ENCODE assay signal across 12 cellular contexts in the genomic region with DNA sequence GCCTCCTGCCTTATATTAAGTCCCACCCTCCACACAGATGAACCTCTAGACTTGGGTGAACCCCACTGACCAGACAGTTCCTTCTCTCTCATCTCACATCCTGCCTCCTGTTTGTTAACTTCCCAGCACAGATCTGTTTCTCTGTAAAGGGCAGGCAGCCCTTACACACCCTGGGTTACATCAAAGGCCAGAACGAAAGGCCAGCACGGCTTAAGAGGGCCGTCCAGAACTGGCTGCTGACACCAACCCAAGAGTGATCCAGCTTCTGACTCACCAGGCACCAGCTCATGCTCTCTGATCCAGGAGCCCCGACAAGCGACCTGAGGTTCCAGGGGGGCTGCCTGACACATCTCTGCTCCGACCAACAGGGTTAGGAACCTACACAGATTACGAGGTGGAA.
DNase-seq lines count a peak whose midpoint lies in the region; ATAC-seq, FAIRE-seq and TF ChIP-seq lines count a peak whose summit lies in the region.
"Had no signal": no experiment of that assay in that cellular context is flagged by ENCODE, and none has a peak within 500 bp of the region (broad histone marks: within the 10 kb centered on the region; RNA-seq: fewer than 3 reads in every experiment).

No MANE protein-coding gene starts in this region.

- no peak for FAIRE-seq in HepG2 (lab: Jason Lieb, UNC)
- FAIRE-seq: H1 had no signal

- TF ChIP-seq RAD21 in liver (IDR thresholded peaks at IDR 0.05) (no peak), HepG2 (CRISPR knock-in tag; IDR thresholded peaks at IDR 0.05) (no peak)

- no peak for DNase-seq in HepG2 (ENCODE audit: low spot score)
- DNase-seq in glutamatergic neuron = no peak
- DNase-seq in omental fat pad (ENCODE audit: low spot score) = peak; percentile 41
- no peak for DNase-seq in NCI-H1417 treated with DMSO at 0.1 percent for 48 hours (lab: John Stamatoyannopoulos, UW)
- DNase-seq in GDM1 (lab: John Stamatoyannopoulos, UW) = no peak
- DNase-seq in stimulated activated CD4-positive, alpha-beta T cell treated with anti-CD3 and anti-CD28 coated beads, Interleukin-4, amount 100 ng/mL, for 4 hours = no peak
- DNase-seq in DMS79 (lab: John Stamatoyannopoulos, UW) = no peak
- DNase-seq: NCI-H345, WERI-Rb-1 had no signal

- H3K4me2 ChIP-seq in HepG2 (ENCODE audit: low read depth, low read length) = no peak overlapping the region

- no peak overlapping the region for H3K9ac ChIP-seq in liver (ENCODE audit: low read depth in 1 of 2, low read length in 2 of 2)
- H3K9ac ChIP-seq in HepG2 (ENCODE audit: insufficient read depth, low read depth, low read length) = no peak overlapping the region

- peak overlapping the region; percentile 33 to 63 for H3K27ac ChIP-seq in liver (ENCODE audit: low read depth in 1 of 2, low read length in 2 of 2)
- no peak overlapping the region for H3K27ac ChIP-seq in HepG2 (ENCODE audit: extremely low read length, insufficient read depth, low read length)
- H3K27ac ChIP-seq: WERI-Rb-1 had no signal

- peaks cover 0 to 5% (median 0%) of the 10 kb centered on the region in 4 donors for H3K4me1 ChIP-seq in liver (ENCODE audit: control insufficient read depth in 4 of 4, insufficient read depth in 4 of 4, low read length in 3 of 4)
- H3K4me1 ChIP-seq in HepG2 (ENCODE audit: insufficient read depth, low read length) = no peaks in the 10 kb centered on the region

- TF ChIP-seq EP300 in HepG2 (IDR thresholded peaks at IDR 0.05; ENCODE audit: low read depth in 2 of 2, low read length in 2 of 2) (no peak), HepG2 (CRISPR knock-in tag; IDR thresholded peaks at IDR 0.05; ENCODE audit: borderline replicate concordance) (no peak)

- H3K36me3 ChIP-seq in liver (ENCODE audit: control insufficient read depth in 4 of 4, insufficient read depth in 3 of 4, low read depth in 1 of 4, low read length in 3 of 4) (no peaks in the 10 kb centered on the region), HepG2 (replicated peaks in 1 of 2; ENCODE audit: control insufficient read depth in 1 of 2, insufficient read depth in 2 of 2, low read length in 2 of 2) (peaks cover 0 to 7% of the 10 kb centered on the region in 2 experiments; a peak in 2 of 5 replicates)

- no peak overlapping the region for H2AFZ ChIP-seq in HepG2 (ENCODE audit: low read length)

- in situ Hi-C loops in HepG2 (cut with HindIII; ENCODE audit: extremely low pct_ligation_motif_present, low pct_unique_long_range_greater_than_20kb) = no loop called here

- H3K27ac Mint-ChIP-seq in glutamatergic neuron (ENCODE audit: unreplicated experiment) = peak overlapping the region; percentile 63
- H3K27ac Mint-ChIP-seq: activated naive CD4-positive, alpha-beta T cell treated with anti-CD3 and anti-CD28 coated beads, Interleukin-2, amount 50 U/mL, for 24 hours had no signal

- ATAC-seq in HepG2 (no peak), omental fat pad (ENCODE audit: low FRiP score) (peak; percentile 93)

- no peak overlapping the region for H3K4me3 ChIP-seq in liver (ENCODE audit: low read depth in 1 of 3, low read length in 3 of 3)
- no peak overlapping the region for H3K4me3 ChIP-seq in HepG2 (replicated peaks in 1 of 3; ENCODE audit: insufficient read depth in 1 of 3, low read depth in 2 of 3, low read length in 3 of 3)

- CTCF ChIA-PET in HepG2 (lab: Yijun Ruan, JAX; ENCODE audit: low intra/inter-chr PET ratio, low total read pairs) = no interaction called here

- no peak for TF ChIP-seq CTCF in liver (IDR thresholded peaks at IDR 0.05; ENCODE audit: low read depth, low read length, missing input control)
- TF ChIP-seq CTCF in HepG2 (CRISPR knock-in tag; IDR thresholded peaks at IDR 0.05) = no peak
- no peak for TF ChIP-seq CTCF in glutamatergic neuron (IDR thresholded peaks at IDR 0.05; ENCODE audit: partially characterized antibody, unreplicated experiment)
- TF ChIP-seq CTCF in omental fat pad (IDR thresholded peaks at IDR 0.05) = no peak

- H3K9me3 ChIP-seq in liver (ENCODE audit: control insufficient read depth in 4 of 4, low read length in 3 of 4) (no peaks in the 10 kb centered on the region), HepG2 (ENCODE audit: low read length) (no peaks in the 10 kb centered on the region)

- H3K79me2 ChIP-seq in HepG2 (ENCODE audit: insufficient read depth, low read length) = no peaks in the 10 kb centered on the region

- peaks cover 28% of the 10 kb centered on the region for H3K4me1 Mint-ChIP-seq in glutamatergic neuron (ENCODE audit: low read depth, unreplicated experiment)

- H3K27me3 ChIP-seq in liver (ENCODE audit: control insufficient read depth in 4 of 4, insufficient read depth in 4 of 4, low read length in 3 of 4) (no peaks in the 10 kb centered on the region), HepG2 (ENCODE audit: control insufficient read depth in 1 of 2, insufficient read depth in 2 of 2, low read length in 2 of 2) (no peaks in the 10 kb centered on the region)

- BruUV-seq in HepG2 (replicated peaks; lab: Mats Ljungman, UMichigan) = no TSS peak

- H3K9me3 Mint-ChIP-seq in glutamatergic neuron (ENCODE audit: unreplicated experiment) = peaks cover 13% of the 10 kb centered on the region
- H3K9me3 Mint-ChIP-seq: activated naive CD4-positive, alpha-beta T cell treated with anti-CD3 and anti-CD28 coated beads, Interleukin-2, amount 50 U/mL, for 24 hours had no signal

- TF ChIP-seq POLR2A in HepG2 (IDR thresholded peaks at IDR 0.05; ENCODE audit: insufficient read depth in 1 of 2, low read depth in 2 of 2, low read length in 2 of 2) = no peak

- intact Hi-C loops in HepG2 (cut with micrococcal nuclease; ENCODE audit: unreplicated experiment) = no loop called here

- H3K27me3 Mint-ChIP-seq in glutamatergic neuron (ENCODE audit: unreplicated experiment) = peaks cover 14% of the 10 kb centered on the region

- WGBS in liver = 72% methylated on average over 7 of the region's 7 CpGs
- WGBS in HepG2 (ENCODE audit: low lambda C conversion rate) = 79% methylated on average over 7 of the region's 7 CpGs

- H3K4me3 Mint-ChIP-seq in glutamatergic neuron (ENCODE audit: unreplicated experiment) = no peak overlapping the region
- H3K4me3 Mint-ChIP-seq: activated naive CD4-positive, alpha-beta T cell treated with anti-CD3 and anti-CD28 coated beads, Interleukin-2, amount 50 U/mL, for 24 hours had no signal

- H3K36me3 Mint-ChIP-seq in glutamatergic neuron (ENCODE audit: unreplicated experiment) = peaks cover 15% of the 10 kb centered on the region
- H3K36me3 Mint-ChIP-seq: activated naive CD4-positive, alpha-beta T cell treated with anti-CD3 and anti-CD28 coated beads, Interleukin-2, amount 50 U/mL, for 24 hours had no signal

- no peaks in the 10 kb centered on the region for H4K20me1 ChIP-seq in HepG2 (ENCODE audit: insufficient read depth, low read length)

- POLR2A ChIA-PET in HepG2 (lab: Yijun Ruan, JAX) = no interaction called here

TF ChIP-seq in liver, 16 proteins besides CTCF, POLR2A, EP300 and RAD21 (continues in another document):
- TF ChIP-seq NR2F2 (IDR thresholded peaks at IDR 0.05) = peak; percentile 40
- TF ChIP-seq REST (IDR thresholded peaks at IDR 0.05) = no peak

TF ChIP-seq in HepG2, 621 proteins besides CTCF, POLR2A, EP300 and RAD21:
- TF ChIP-seq ADNP (CRISPR knock-in tag; IDR thresholded peaks at IDR 0.05) (no peak), ELF3 (CRISPR knock-in tag; IDR thresholded peaks at IDR 0.05) (no peak), ZNF253 (CRISPR knock-in tag; IDR thresholded peaks at IDR 0.05; ENCODE audit: borderline replicate concordance) (no peak), MED13 (CRISPR knock-in tag; IDR thresholded peaks at IDR 0.05) (no peak), ZNF770 (CRISPR knock-in tag; IDR thresholded peaks at IDR 0.05) (no peak), PHF20 (CRISPR knock-in tag; IDR thresholded peaks at IDR 0.05) (no peak), CERS6 (CRISPR knock-in tag; IDR thresholded peaks at IDR 0.05) (no peak), ZNF572 (CRISPR knock-in tag; IDR thresholded peaks at IDR 0.05) (no peak)
